ENCODE assay signal across 8 cellular contexts in genomic region chr10:5071411-5072198, GRCh38. TPM values are rescaled to one million over a fixed set of nuclear protein-coding genes. Genes with fewer than 3 reads are reported as not detected.
DNase-seq lines count a peak whose midpoint lies in the region; ATAC-seq and TF ChIP-seq lines count a peak whose summit lies in the region.

No MANE protein-coding gene starts in this region.

- H3K36me3 Mint-ChIP-seq in Caco-2 (ENCODE audit: insufficient read depth, unreplicated experiment), result peaks cover 22% of the 10 kb centered on the region
- peaks cover 0 to 1% of the 10 kb centered on the region in 2 donors for H3K36me3 Mint-ChIP-seq in stimulated activated naive B cell treated with anti-CD40 and anti-IgM and Interleukin-4, amounts not matched to agents 10 μg/mL and 1 μg/mL and 100 μg/mL, for 72 hours
- no peaks in the 10 kb centered on the region for H3K36me3 Mint-ChIP-seq in natural killer cell
- no peaks in the 10 kb centered on the region for H3K36me3 Mint-ChIP-seq in activated CD4-positive, alpha-beta memory T cell treated with anti-CD3 and anti-CD28 coated beads, Interleukin-2, amount 10 ng/mL, durations not matched to agents 7 days and 5 days (ENCODE audit: low read depth)

- H3K27me3 ChIP-seq in Caco-2 (replicated peaks; ENCODE audit: control insufficient read depth, insufficient read depth, low read length), result no peaks in the 10 kb centered on the region

- H3K9me3 Mint-ChIP-seq in Caco-2 (ENCODE audit: unreplicated experiment) (peaks cover 30% of the 10 kb centered on the region), natural killer cell (no peaks in the 10 kb centered on the region)
- H3K9me3 Mint-ChIP-seq in stimulated activated naive B cell treated with anti-CD40 and anti-IgM and Interleukin-4, amounts not matched to agents 10 μg/mL and 1 μg/mL and 100 μg/mL, for 72 hours, result peaks cover 4 to 11% of the 10 kb centered on the region in 2 donors
- H3K9me3 Mint-ChIP-seq in activated CD4-positive, alpha-beta memory T cell treated with anti-CD3 and anti-CD28 coated beads, Interleukin-2, amount 10 ng/mL, durations not matched to agents 7 days and 5 days, result peaks cover 4% of the 10 kb centered on the region

- peak overlapping the region; percentile 2; the same call in 1 of the 2 replicates for H3K4me3 ChIP-seq in Caco-2 (ENCODE audit: low read depth, low read length)

- POLR2A ChIA-PET in Caco-2 (lab: Charles Lee), result interaction anchor here (0.6 to 1.1 kb wide), 2 partner anchors 741 to 818 kb away, joined by 3 to 6 read pairs; partner anchors contain the start of genes ANKRD16, FBH1 and GDI2
- POLR2A ChIA-PET in activated CD4-positive, alpha-beta memory T cell treated with anti-CD3 and anti-CD28 coated beads, Interleukin-2, amount 10 ng/mL, durations not matched to agents 7 days and 5 days (lab: Charles Lee), result no interaction called here

- DNase-seq in Caco-2, result peak; percentile 95 to 96
- DNase-seq in NCI-H226, result peak; percentile 6
- DNase-seq in epidermal melanocyte (ENCODE audit: insufficient read length, low spot score), result peak; percentile 32
- peak; percentile 66 for DNase-seq in midbrain (lab: John Stamatoyannopoulos, UW)
- DNase-seq in stimulated activated naive B cell treated with anti-CD40 and anti-IgM and Interleukin-4, amounts not matched to agents 10 μg/mL and 1 μg/mL and 100 μg/mL, for 72 hours, result no peak
- no peak for DNase-seq in natural killer cell
- DNase-seq in activated CD4-positive, alpha-beta memory T cell treated with anti-CD3 and anti-CD28 coated beads, Interleukin-2, amount 10 ng/mL, durations not matched to agents 7 days and 5 days, result no peak

- TF ChIP-seq CTCF in Caco-2 (IDR thresholded peaks at IDR 0.05; ENCODE audit: insufficient read depth in 1 of 2, low read depth in 1 of 2, low read length in 1 of 2, severe bottlenecking in 1 of 2, unreplicated experiment in 1 of 2) (no peak), natural killer cell (IDR thresholded peaks at IDR 0.05) (no peak)

- H3K27ac Mint-ChIP-seq in Caco-2 (ENCODE audit: unreplicated experiment) (peak overlapping the region; percentile 85), natural killer cell (no peak overlapping the region)
- H3K27ac Mint-ChIP-seq in stimulated activated naive B cell treated with anti-CD40 and anti-IgM and Interleukin-4, amounts not matched to agents 10 μg/mL and 1 μg/mL and 100 μg/mL, for 72 hours, result no peak overlapping the region
- H3K27ac Mint-ChIP-seq in activated CD4-positive, alpha-beta memory T cell treated with anti-CD3 and anti-CD28 coated beads, Interleukin-2, amount 10 ng/mL, durations not matched to agents 7 days and 5 days, result no peak overlapping the region

- ATAC-seq in stimulated activated naive B cell treated with anti-CD40 and anti-IgM and Interleukin-4, amounts not matched to agents 10 μg/mL and 1 μg/mL and 100 μg/mL, for 72 hours (replicated peaks), result no peak
- no peak for ATAC-seq in natural killer cell
- no peak for ATAC-seq in HG02981 (IDR thresholded peaks at IDR 0.05; ENCODE audit: unreplicated experiment)

- H3K36me3 ChIP-seq in Caco-2 (ENCODE audit: control insufficient read depth, insufficient read depth, low read length), result no peaks in the 10 kb centered on the region

- no TSS peak for BruUV-seq in Caco-2 (replicated peaks; lab: Mats Ljungman, UMichigan)

- H3K4me1 ChIP-seq in Caco-2, result peaks cover 64% of the 10 kb centered on the region

- H3K4me1 Mint-ChIP-seq in Caco-2 (ENCODE audit: low read depth, unreplicated experiment) (peaks cover 52% of the 10 kb centered on the region), natural killer cell (no peaks in the 10 kb centered on the region)
- H3K4me1 Mint-ChIP-seq in stimulated activated naive B cell treated with anti-CD40 and anti-IgM and Interleukin-4, amounts not matched to agents 10 μg/mL and 1 μg/mL and 100 μg/mL, for 72 hours, result peaks cover 3 to 6% of the 10 kb centered on the region in 2 donors
- H3K4me1 Mint-ChIP-seq in activated CD4-positive, alpha-beta memory T cell treated with anti-CD3 and anti-CD28 coated beads, Interleukin-2, amount 10 ng/mL, durations not matched to agents 7 days and 5 days, result no peaks in the 10 kb centered on the region

- intact Hi-C loops in Caco-2 (cut with micrococcal nuclease; ENCODE audit: unreplicated experiment) (loop anchor here (1.0 to 5.0 kb wide), 7 partner anchors 23 to 245 kb away; partner anchors contain the start of genes AKR1C3 and AKR1E2), natural killer cell (cut with micrococcal nuclease) (no loop called here)

- H3K4me3 Mint-ChIP-seq in Caco-2 (ENCODE audit: unreplicated experiment) (peak overlapping the region; percentile 56), natural killer cell (no peak overlapping the region)
- no peak overlapping the region for H3K4me3 Mint-ChIP-seq in stimulated activated naive B cell treated with anti-CD40 and anti-IgM and Interleukin-4, amounts not matched to agents 10 μg/mL and 1 μg/mL and 100 μg/mL, for 72 hours
- no peak overlapping the region for H3K4me3 Mint-ChIP-seq in activated CD4-positive, alpha-beta memory T cell treated with anti-CD3 and anti-CD28 coated beads, Interleukin-2, amount 10 ng/mL, durations not matched to agents 7 days and 5 days

- 0 out of 2 replicates have a peak, but pooled peaks cover 3% of the 10 kb centered on the region for H3K9me3 ChIP-seq in Caco-2

- H3K27me3 Mint-ChIP-seq in Caco-2 (ENCODE audit: insufficient read depth, unreplicated experiment) (no peaks in the 10 kb centered on the region), natural killer cell (ENCODE audit: low read depth in 2 of 2) (peaks cover 0 to 2% of the 10 kb centered on the region in 2 donors)
- no peaks in the 10 kb centered on the region for H3K27me3 Mint-ChIP-seq in stimulated activated naive B cell treated with anti-CD40 and anti-IgM and Interleukin-4, amounts not matched to agents 10 μg/mL and 1 μg/mL and 100 μg/mL, for 72 hours
- H3K27me3 Mint-ChIP-seq in activated CD4-positive, alpha-beta memory T cell treated with anti-CD3 and anti-CD28 coated beads, Interleukin-2, amount 10 ng/mL, durations not matched to agents 7 days and 5 days, result peaks cover 2% of the 10 kb centered on the region

- CTCF ChIA-PET in Caco-2 (lab: Charles Lee), result interaction anchor here (0.6 to 1.1 kb wide), 6 partner anchors 18 to 257 kb away, joined by 3 to 4 read pairs (median 3); no protein-coding TSS in a partner anchor
- CTCF ChIA-PET in activated CD4-positive, alpha-beta memory T cell treated with anti-CD3 and anti-CD28 coated beads, Interleukin-2, amount 10 ng/mL, durations not matched to agents 7 days and 5 days (lab: Charles Lee), result no interaction called here

RNA-seq across cellular contexts. Expression of gene AKR1C3, which starts 22.6 kb away (rescaled TPM):
- total RNA-seq in Caco-2 (2022), result 96.8 and 115 TPM in 2 replicates
- total RNA-seq in natural killer cell, result 100 to 1,000 TPM in 2 of 3 donors, 10 to 100 TPM in 1; 77.5 to 140 (median 137) TPM
- 1 to 10 TPM; 6.0 to 7.6 TPM for total RNA-seq in activated CD4-positive, alpha-beta memory T cell treated with anti-CD3 and anti-CD28 coated beads, Interleukin-2, amount 10 ng/mL, durations not matched to agents 7 days and 5 days

Comparison
In these comparisons a context has a peak if more than half of its experiments do, and no peak if none do; other contexts are left out.
1. DNase-seq: peak in Caco-2 (2 of 2), NCI-H226 (single experiment), epidermal melanocyte (single experiment) and midbrain (single experiment); none in stimulated activated naive B cell treated with anti-CD40 and anti-IgM and Interleukin-4, amounts not matched to agents 10 μg/mL and 1 μg/mL and 100 μg/mL, for 72 hours (single experiment), natural killer cell (single experiment) and activated CD4-positive, alpha-beta memory T cell treated with anti-CD3 and anti-CD28 coated beads, Interleukin-2, amount 10 ng/mL, durations not matched to agents 7 days and 5 days (single experiment).
2. RNA of gene AKR1C3, which starts 22.6 kb away (total RNA-seq): 77.5 to 140 TPM in natural killer cell and 96.8 to 115 TPM in Caco-2; 6.0 to 7.6 TPM in activated CD4-positive, alpha-beta memory T cell treated with anti-CD3 and anti-CD28 coated beads, Interleukin-2, amount 10 ng/mL, durations not matched to agents 7 days and 5 days; every median in the first group is over 4 times any median in the second.